ENCODE assay signal across 19 cellular contexts in genomic region chr6:128954308-128955043, GRCh38.
"Had no signal": no experiment of that assay in that cellular context is flagged by ENCODE, and none has a peak within 500 bp of the region (broad histone marks: within the 10 kb centered on the region; RNA-seq: fewer than 3 reads in every experiment).

No MANE protein-coding gene starts in this region.

- H3K4me3 ChIP-seq: esophagus squamous epithelium, lung, prostate gland, spleen, testis, tibial nerve had no signal

- H3K36me3 ChIP-seq: esophagus squamous epithelium, prostate gland, spleen, tibial nerve had no signal

- H3K9me3 ChIP-seq: esophagus squamous epithelium, prostate gland, spleen, testis, tibial nerve had no signal

- H3K9ac ChIP-seq: parathyroid adenoma had no signal

- H3K27ac ChIP-seq: esophagus squamous epithelium, foreskin keratinocyte, parathyroid adenoma, prostate gland, spleen, testis, tibial nerve had no signal

- ATAC-seq: foreskin keratinocyte; left colon; left ventricle myocardium superior; naive thymus-derived CD4-positive, alpha-beta T cell; sciatic nerve; stimulated activated memory B cell treated with anti-CD40 and anti-IgM and Interleukin-4, amounts not matched to agents 10 μg/mL and 1 μg/mL and 100 μg/mL, for 72 hours; stimulated activated naive CD8-positive, alpha-beta T cell treated with anti-CD3 and anti-CD28 coated beads, Interleukin-15, amount 100 ng/mL, for 72 hours had no signal

- H3K27me3 ChIP-seq: esophagus squamous epithelium, spleen, testis, tibial nerve had no signal

- DNase-seq: esophagus squamous epithelium; foreskin keratinocyte; left colon; left ventricle myocardium superior; mesenchymal stem cell; naive thymus-derived CD4-positive, alpha-beta T cell; nephron progenitor cell; spleen; stimulated activated CD4-positive, alpha-beta T cell treated with anti-CD3 and anti-CD28 coated beads, Interleukin-15, amount 100 ng/mL, for 24 hours; stimulated activated CD4-positive, alpha-beta T cell treated with anti-CD3 and anti-CD28 coated beads, Interleukin-1b, Interleukin-23, amount 100 ng/mL, for 48 hours; stimulated activated CD4-positive, alpha-beta T cell treated with anti-CD3 and anti-CD28 coated beads, Interleukin-4, amount 100 ng/mL, for 24 hours; stimulated activated naive CD8-positive, alpha-beta T cell treated with anti-CD3 and anti-CD28 coated beads, Interleukin-15, amount 100 ng/mL, for 72 hours; testis had no signal

- H3K4me1 ChIP-seq: esophagus squamous epithelium, foreskin keratinocyte, parathyroid adenoma, prostate gland, spleen, testis had no signal
